ENCODE assay signal across 1 cellular context in genomic region chr16:87931504-87931903, GRCh38.
A peak's percentile ranks its signal among the peaks of the same experiment; 100 is the strongest.
TF ChIP-seq lines count a peak whose summit lies in the region.

No MANE protein-coding gene starts in this region.

TF ChIP-seq in K562, 482 proteins besides CTCF, POLR2A, EP300 and RAD21 (continued from another document and continues in another):
- TF ChIP-seq CREB1 (IDR thresholded peaks at IDR 0.05) (no peak), CREB1 (CRISPR knock-in tag; IDR thresholded peaks at IDR 0.05) (no peak), KLF13 (tag; IDR thresholded peaks at IDR 0.05; ENCODE audit: borderline replicate concordance, low read depth) (no peak), IFI16 (CRISPR knock-in tag; IDR thresholded peaks at IDR 0.05) (no peak), ATF2 (CRISPR knock-in tag; IDR thresholded peaks at IDR 0.05) (no peak), NFXL1 (CRISPR knock-in tag; IDR thresholded peaks at IDR 0.05) (no peak), DPF2 (IDR thresholded peaks at IDR 0.05) (peak; percentile 67), E2F5 (CRISPR knock-in tag; IDR thresholded peaks at IDR 0.05) (no peak), STAT6 (CRISPR knock-in tag; IDR thresholded peaks at IDR 0.05) (no peak), PHF20 (IDR thresholded peaks at IDR 0.05; ENCODE audit: partially characterized antibody) (no peak), TAF7 (tag; IDR thresholded peaks at IDR 0.05) (no peak), RHOXF2B (CRISPR knock-in tag; conservative IDR thresholded peaks at IDR 0.05) (no peak), PHF21A (IDR thresholded peaks at IDR 0.05; ENCODE audit: borderline replicate concordance, low read depth) (peak; percentile 58; the same call in 1 of the 2 replicates), MCM5 (IDR thresholded peaks at IDR 0.05; ENCODE audit: low read depth) (no peak), ZBTB34 (CRISPR knock-in tag; IDR thresholded peaks at IDR 0.05) (no peak), PHTF2 (CRISPR knock-in tag; IDR thresholded peaks at IDR 0.05) (no peak), MLX (CRISPR knock-in tag; conservative IDR thresholded peaks at IDR 0.05) (no peak), GTF2E2 (tag; IDR thresholded peaks at IDR 0.05) (no peak), HNRNPUL1 (IDR thresholded peaks at IDR 0.05; ENCODE audit: low read length) (no peak), TEAD1 (CRISPR knock-in tag; IDR thresholded peaks at IDR 0.05) (no peak), RBM39 (optimal IDR thresholded peaks at IDR 0.05; ENCODE audit: low read depth, low read length) (no peak), MED1 (CRISPR knock-in tag; IDR thresholded peaks at IDR 0.05; ENCODE audit: borderline replicate concordance) (no peak), GTF2A2 (tag; IDR thresholded peaks at IDR 0.05) (no peak), CBFA2T3 (IDR thresholded peaks at IDR 0.05) (peak; percentile 85), TCF3 (CRISPR knock-in tag; IDR thresholded peaks at IDR 0.05) (peak; percentile 74), ZBTB49 (CRISPR knock-in tag; IDR thresholded peaks at IDR 0.05; ENCODE audit: borderline replicate concordance) (no peak), FOXJ2 (tag; IDR thresholded peaks at IDR 0.05) (no peak), ZNF408 (CRISPR knock-in tag; IDR thresholded peaks at IDR 0.05; ENCODE audit: low read depth) (no peak), SMARCE1 (IDR thresholded peaks at IDR 0.05) (peak; percentile 54), JUNB (CRISPR knock-in tag; conservative IDR thresholded peaks at IDR 0.05) (no peak), HMGN3 (IDR thresholded peaks at IDR 0.05; ENCODE audit: borderline replicate concordance, extremely low read depth, insufficient read length, low read depth, low read length) (no peak), MNT (conservative IDR thresholded peaks at IDR 0.05) (no peak), ZC3H8 (IDR thresholded peaks at IDR 0.05) (no peak), KDM4B (IDR thresholded peaks at IDR 0.05; ENCODE audit: borderline replicate concordance in 2 of 2, low read depth in 1 of 2) (no peak), HMBOX1 (IDR thresholded peaks at IDR 0.05) (0 out of 2 replicates have a peak, but pooled peaks have one; percentile 20), MEIS2 (IDR thresholded peaks at IDR 0.05; ENCODE audit: partially characterized antibody) (peak; percentile 21), RBM22 (IDR thresholded peaks at IDR 0.05; ENCODE audit: low read depth, low read length, poor library complexity, severe bottlenecking) (no peak), LEF1 (IDR thresholded peaks at IDR 0.05) (no peak), RBBP5 (IDR thresholded peaks at IDR 0.05; ENCODE audit: borderline replicate concordance, insufficient read depth, low read length, poor library complexity, severe bottlenecking) (no peak), ZBTB11 (CRISPR knock-in tag; IDR thresholded peaks at IDR 0.05) (no peak), HINFP (tag; conservative IDR thresholded peaks at IDR 0.05; ENCODE audit: low read depth) (no peak), KLF10 (CRISPR knock-in tag; IDR thresholded peaks at IDR 0.05) (no peak), PRMT5 (CRISPR knock-in tag; IDR thresholded peaks at IDR 0.05) (no peak), ZNF830 (CRISPR knock-in tag; IDR thresholded peaks at IDR 0.05) (no peak), MCM7 (IDR thresholded peaks at IDR 0.05) (no peak), SIRT6 (IDR thresholded peaks at IDR 0.05; ENCODE audit: low read depth, low read length) (no peak), ARID1B (IDR thresholded peaks at IDR 0.05) (peak; percentile 65; the same call in 1 of the 2 replicates), EGR1 (conservative IDR thresholded peaks at IDR 0.05) (peak; percentile 79), E4F1 (CRISPR knock-in tag; IDR thresholded peaks at IDR 0.05; ENCODE audit: borderline replicate concordance) (peak; percentile 65; the same call in 1 of the 2 replicates)
